ENCODE assay signal across 10 cellular contexts in genomic region chr18:25352629-25353005, GRCh38. TPM values are rescaled to one million over a fixed set of nuclear protein-coding genes. Genes with fewer than 3 reads are reported as not detected.
DNase-seq lines count a peak whose midpoint lies in the region; ATAC-seq, FAIRE-seq and TF ChIP-seq lines count a peak whose summit lies in the region.
"Had no signal": no experiment of that assay in that cellular context is flagged by ENCODE, and none has a peak within 500 bp of the region (broad histone marks: within the 10 kb centered on the region; RNA-seq: fewer than 3 reads in every experiment).

No MANE protein-coding gene starts in this region.

- peaks cover 15% of the 10 kb centered on the region for H3F3A ChIP-seq in SK-N-SH (replicated peaks; ENCODE audit: insufficient read depth)

- H3K9ac ChIP-seq in SK-N-SH (peak overlapping the region; percentile 36; the same call in 1 of the 2 replicates), HepG2 (ENCODE audit: insufficient read depth, low read depth, low read length) (no peak overlapping the region)

- FAIRE-seq in HepG2 (lab: Jason Lieb, UNC), result no peak
- FAIRE-seq: HTR-8/SVneo had no signal

- no peaks in the 10 kb centered on the region for H3K9me3 ChIP-seq in SK-N-SH
- no peaks in the 10 kb centered on the region for H3K9me3 ChIP-seq in ascending aorta
- no peaks in the 10 kb centered on the region for H3K9me3 ChIP-seq in HepG2 (ENCODE audit: low read length)

- DNase-seq in SK-N-SH (no peak), ascending aorta (ENCODE audit: low spot score in 2 of 2) (no peak), HepG2 (ENCODE audit: low spot score) (no peak), superior temporal gyrus (ENCODE audit: extremely low spot score) (peak; percentile 64), mucosa of gallbladder (ENCODE audit: low spot score) (no peak), NK-92 (lab: John Stamatoyannopoulos, UW; ENCODE audit: unreplicated experiment) (no peak)

- H3K4me1 ChIP-seq in SK-N-SH (ENCODE audit: control insufficient read depth in 1 of 2, insufficient read depth in 2 of 2, low read depth in 1 of 2, low read length in 1 of 2), result no peaks in the 10 kb centered on the region; a peak in 2 of 4 replicates
- H3K4me1 ChIP-seq in ascending aorta, result peaks cover 2 to 10% of the 10 kb centered on the region in 2 donors
- no peaks in the 10 kb centered on the region for H3K4me1 ChIP-seq in HepG2 (ENCODE audit: insufficient read depth, low read length)

- no peak for TF ChIP-seq CTCF in SK-N-SH (IDR thresholded peaks at IDR 0.05)
- no peak for TF ChIP-seq CTCF in ascending aorta (IDR thresholded peaks at IDR 0.05)
- TF ChIP-seq CTCF in HepG2 (CRISPR knock-in tag; IDR thresholded peaks at IDR 0.05), result no peak

- WGBS in SK-N-SH (ENCODE audit: low lambda C conversion rate), result 9% methylated on average over 6 of the region's 6 CpGs
- WGBS in HepG2 (ENCODE audit: low lambda C conversion rate), result 9% methylated on average over 6 of the region's 6 CpGs

- H3K79me2 ChIP-seq in SK-N-SH (ENCODE audit: insufficient read depth) (peaks cover 21% of the 10 kb centered on the region; the same call in 1 of the 2 replicates), HepG2 (ENCODE audit: insufficient read depth, low read length) (no peaks in the 10 kb centered on the region)

- H3K4me2 ChIP-seq in SK-N-SH, result peak overlapping the region; percentile 77; the same call in 1 of the 2 replicates
- peak overlapping the region; percentile 27; the same call in 1 of the 2 replicates for H3K4me2 ChIP-seq in HepG2 (ENCODE audit: low read depth, low read length)

- TF ChIP-seq POLR2A in HepG2 (IDR thresholded peaks at IDR 0.05; ENCODE audit: insufficient read depth in 1 of 2, low read depth in 2 of 2, low read length in 2 of 2), result no peak

- H3K9me2 ChIP-seq in SK-N-SH, result no peaks in the 10 kb centered on the region

- in situ Hi-C loops in HepG2 (cut with HindIII; ENCODE audit: extremely low pct_ligation_motif_present, low pct_unique_long_range_greater_than_20kb), result no loop called here

- BruUV-seq in HepG2 (replicated peaks; lab: Mats Ljungman, UMichigan), result no TSS peak

- H3K36me3 ChIP-seq in SK-N-SH (replicated peaks in 1 of 2; ENCODE audit: control insufficient read depth in 1 of 2, insufficient read depth in 2 of 2, low read length in 1 of 2) (no peaks in the 10 kb centered on the region), ascending aorta (no peaks in the 10 kb centered on the region), HepG2 (replicated peaks in 1 of 2; ENCODE audit: control insufficient read depth in 1 of 2, insufficient read depth in 2 of 2, low read length in 2 of 2) (no peaks in the 10 kb centered on the region)

- H3K27me3 ChIP-seq in SK-N-SH (ENCODE audit: insufficient read depth) (no peaks in the 10 kb centered on the region; the same call in 1 of the 2 replicates), ascending aorta (peaks cover 4% of the 10 kb centered on the region), HepG2 (ENCODE audit: control insufficient read depth in 1 of 2, insufficient read depth in 2 of 2, low read length in 2 of 2) (peaks cover 0 to 8% of the 10 kb centered on the region in 2 experiments; a peak in 1 of 5 replicates)

- no peak for ATAC-seq in SK-N-SH treated with all-trans-retinoic acid at 6 μM for 48 hours
- no peak for ATAC-seq in HepG2
- no peak for ATAC-seq in GM19395 (IDR thresholded peaks at IDR 0.05; ENCODE audit: unreplicated experiment)

- peak overlapping the region; percentile 73 for H2AFZ ChIP-seq in SK-N-SH (ENCODE audit: low read depth)
- no peak overlapping the region for H2AFZ ChIP-seq in HepG2 (ENCODE audit: low read length)

- TF ChIP-seq RAD21 in SK-N-SH (IDR thresholded peaks at IDR 0.05; ENCODE audit: low read length), result no peak
- TF ChIP-seq RAD21 in HepG2 (CRISPR knock-in tag; IDR thresholded peaks at IDR 0.05), result no peak

- peak overlapping the region; percentile 53 to 63 for H3K4me3 ChIP-seq in SK-N-SH (ENCODE audit: low read depth in 2 of 2, low read length in 1 of 2)
- peak overlapping the region; percentile 42 to 72 for H3K4me3 ChIP-seq in ascending aorta
- H3K4me3 ChIP-seq in HepG2 (replicated peaks in 1 of 3; ENCODE audit: insufficient read depth in 1 of 3, low read depth in 2 of 3, low read length in 3 of 3), result 0 out of 6 replicates have a peak overlapping the region, but pooled peaks of 2 of the 3 experiments have one; percentile 19 to 23

- TF ChIP-seq EP300 in SK-N-SH (IDR thresholded peaks at IDR 0.05; ENCODE audit: borderline replicate concordance in 1 of 2, low read depth in 1 of 2, low read length in 1 of 2), result no peak
- no peak for TF ChIP-seq EP300 in HepG2 (IDR thresholded peaks at IDR 0.05; ENCODE audit: low read depth in 2 of 2, low read length in 2 of 2)
- TF ChIP-seq EP300 in HepG2 (CRISPR knock-in tag; IDR thresholded peaks at IDR 0.05; ENCODE audit: borderline replicate concordance), result no peak

- intact Hi-C loops in ascending aorta (cut with DNase I), result loop anchor here (1.0 to 10.0 kb wide), 7 partner anchors 112 to 1768 kb away; partner anchors contain the start of genes NPC1, OSBPL1A, TAF4B and TTC39C
- intact Hi-C loops in HepG2 (cut with micrococcal nuclease; ENCODE audit: unreplicated experiment), result loop anchor here (2.0 kb wide), 1 partner anchor 150 kb away; no protein-coding TSS in a partner anchor

- H3K27ac ChIP-seq in SK-N-SH (ENCODE audit: low read depth in 2 of 2, low read length in 1 of 2), result peak overlapping the region; percentile 28 to 77; a peak in 2 of 4 replicates
- peak overlapping the region in 1 of 2 donors; percentile 42 for H3K27ac ChIP-seq in ascending aorta
- H3K27ac ChIP-seq in HepG2 (ENCODE audit: extremely low read length, insufficient read depth, low read length), result no peak overlapping the region

- H4K20me1 ChIP-seq in SK-N-SH (ENCODE audit: insufficient read depth) (no peaks in the 10 kb centered on the region), HepG2 (ENCODE audit: insufficient read depth, low read length) (no peaks in the 10 kb centered on the region)

- POLR2A ChIA-PET in SK-N-SH (lab: Yijun Ruan, JAX), result no interaction called here
- POLR2A ChIA-PET in HepG2 (lab: Yijun Ruan, JAX), result no interaction called here

- CTCF ChIA-PET in SK-N-SH (lab: Yijun Ruan, JAX), result interaction anchor here (1.0 to 1.5 kb wide), 3 partner anchors 12 to 480 kb away, joined by 3 read pairs; no protein-coding TSS in a partner anchor
- CTCF ChIA-PET in HepG2 (lab: Yijun Ruan, JAX; ENCODE audit: low intra/inter-chr PET ratio, low total read pairs), result no interaction called here

TF ChIP-seq in SK-N-SH, 30 proteins besides CTCF, POLR2A, EP300 and RAD21 (continues in another document):
- no peak for TF ChIP-seq YY1 (IDR thresholded peaks at IDR 0.05; ENCODE audit: low read depth)
- TF ChIP-seq SMC3 (IDR thresholded peaks at IDR 0.05; ENCODE audit: low read depth, low read length), result no peak; the same call in 1 of the 2 replicates
- no peak for TF ChIP-seq NFIC (IDR thresholded peaks at IDR 0.05; ENCODE audit: borderline replicate concordance)
- TF ChIP-seq RXRA (IDR thresholded peaks at IDR 0.05; ENCODE audit: borderline replicate concordance, low read depth), result no peak

TF ChIP-seq in SK-N-SH treated with all-trans-retinoic acid at 6 μM for 48 hours, 23 proteins besides CTCF, POLR2A, EP300 and RAD21 (continues in another document):
- TF ChIP-seq ESRRG (CRISPR knock-in tag; IDR thresholded peaks at IDR 0.05) (no peak), TOX (CRISPR knock-in tag; IDR thresholded peaks at IDR 0.05; ENCODE audit: borderline replicate concordance) (no peak), ZNF565 (CRISPR knock-in tag; conservative IDR thresholded peaks at IDR 0.05; ENCODE audit: low read depth) (no peak), BACH2 (CRISPR knock-in tag; IDR thresholded peaks at IDR 0.05; ENCODE audit: borderline replicate concordance) (no peak), TCF4 (CRISPR knock-in tag; IDR thresholded peaks at IDR 0.05; ENCODE audit: borderline replicate concordance) (no peak)

RNA-seq across cellular contexts. Expression of gene ZNF521, which starts 0.7 kb away (rescaled TPM):
- 14.1 and 17.8 TPM in 2 replicates for polyA plus RNA-seq in SK-N-SH (2012; rRNA removed)
- 13.7 and 15.0 TPM in 2 replicates for polyA plus RNA-seq in SK-N-SH (2012; cell fraction: cytosol; rRNA removed)
- polyA plus RNA-seq in SK-N-SH (2012; cell fraction: nucleus; rRNA removed), result 18.3 and 37.6 TPM in 2 replicates
- total RNA-seq in ascending aorta, result 41.6 TPM
- total RNA-seq in HepG2 (2016; rRNA removed; fragmentation: Illumina TruSeq; extraction: Trizol), result 0.02 TPM in 1 of 2 replicates, not detected in the other
- total RNA-seq in HepG2 (2016; cell fraction: cytosol; rRNA removed; fragmentation: Illumina TruSeq; extraction: Trizol; ENCODE audit: low read depth), result not detected in 2 replicates
- not detected in 2 replicates for total RNA-seq in HepG2 (2016; cell fraction: insoluble cytoplasmic fraction; rRNA removed; fragmentation: Illumina TruSeq; extraction: Trizol)
- total RNA-seq in HepG2 (2016; cell fraction: membrane; rRNA removed; fragmentation: Illumina TruSeq; extraction: Trizol), result not detected in 2 replicates
- not detected in 2 replicates for total RNA-seq in HepG2 (2016; cell fraction: nucleus; rRNA removed; fragmentation: Illumina TruSeq; extraction: Trizol)
- not detected in 2 replicates for polyA plus RNA-seq in HepG2 (2011; rRNA removed)
- not detected in 2 replicates for polyA plus RNA-seq in HepG2 (2011; cell fraction: cytosol; rRNA removed)
- not detected in 2 replicates for polyA plus RNA-seq in HepG2 (2011; cell fraction: nucleus; rRNA removed)
- not detected in 2 replicates for polyA plus RNA-seq in HepG2 (2012)
- polyA plus RNA-seq in HepG2 (2016; cell fraction: cytosol; fragmentation: Illumina TruSeq; extraction: Trizol; ENCODE audit: low read depth), result not detected in 2 replicates
- polyA plus RNA-seq in HepG2 (2016; cell fraction: insoluble cytoplasmic fraction; fragmentation: Illumina TruSeq; extraction: Trizol; ENCODE audit: low read depth), result not detected in 2 replicates
- polyA plus RNA-seq in HepG2 (2016; cell fraction: membrane; fragmentation: Illumina TruSeq; extraction: Trizol; ENCODE audit: low read depth), result not detected in 2 replicates
- polyA plus RNA-seq in HepG2 (2016; cell fraction: nucleus; fragmentation: Illumina TruSeq; extraction: Trizol; ENCODE audit: insufficient read depth, low read depth), result not detected in 2 replicates
- 0.04 and 0.05 TPM in 2 replicates for polyA minus RNA-seq in HepG2 (2011; rRNA and poly(A)+ RNA removed; ENCODE audit: low replicate concordance)
- polyA minus RNA-seq in HepG2 (2011; cell fraction: cytosol; rRNA and poly(A)+ RNA removed), result not detected in 2 replicates
- not detected in 2 replicates for polyA minus RNA-seq in HepG2 (2011; cell fraction: nucleus; rRNA and poly(A)+ RNA removed)
- 14.6 TPM for total RNA-seq in mucosa of gallbladder
- total RNA-seq: A172 had no signal

Comparison
In these comparisons a context has a peak if more than half of its experiments do, and no peak if none do; other contexts are left out.
1. RNA of gene ZNF521, which starts 0.7 kb away (total RNA-seq): 41.6 TPM in ascending aorta (single experiment) and 14.6 TPM in mucosa of gallbladder (single experiment); 0.02 TPM in HepG2; every median in the first group is over 10 times any median in the second.
2. Peak in every context shown above with its lines, with median percentiles within 50 percentile points of each other: H3K4me3 ChIP-seq.